Comparison of ENCODE assay signal across 9 cellular contexts in genomic region chr7:105875505-105875904, GRCh38. TPM values are rescaled to one million over a fixed set of nuclear protein-coding genes. Genes with fewer than 3 reads are reported as not detected.
DNase-seq lines count a peak whose midpoint lies in the region; ATAC-seq and TF ChIP-seq lines count a peak whose summit lies in the region.
"Had no signal": no experiment of that assay in that cellular context is flagged by ENCODE, and none has a peak within 500 bp of the region (broad histone marks: within the 10 kb centered on the region; RNA-seq: fewer than 3 reads in every experiment).

No MANE protein-coding gene starts in this region.

- no peak overlapping the region for H2AFZ ChIP-seq in OCI-LY3 (ENCODE audit: low read depth, low read length)
- H2AFZ ChIP-seq in neural cell (ENCODE audit: low read depth, low read length) = peak overlapping the region; percentile 83

- no peaks in the 10 kb centered on the region; the same call in 1 of the 2 replicates for H3K36me3 ChIP-seq in BJ (ENCODE audit: control insufficient read depth, insufficient read depth, low read length)
- no peaks in the 10 kb centered on the region for H3K36me3 ChIP-seq in OCI-LY3 (replicated peaks; ENCODE audit: low read depth, low read length)
- H3K36me3 ChIP-seq in neural cell (ENCODE audit: insufficient read depth, low read length) = peaks cover 4% of the 10 kb centered on the region

- H3K4me3 Mint-ChIP-seq in effector memory CD8-positive, alpha-beta T cell = peak overlapping the region; percentile 94 to 98

- no peaks in the 10 kb centered on the region for H3K27me3 ChIP-seq in BJ (ENCODE audit: control insufficient read depth, insufficient read depth, low read length)
- peaks cover 51% of the 10 kb centered on the region for H3K27me3 ChIP-seq in OCI-LY3 (ENCODE audit: low read depth, low read length)
- H3K27me3 ChIP-seq in neural cell (ENCODE audit: insufficient read depth, low read depth, low read length) = peaks cover 20% of the 10 kb centered on the region

- H3K79me2 ChIP-seq in OCI-LY3 (ENCODE audit: low read length) = no peaks in the 10 kb centered on the region
- H3K79me2 ChIP-seq in neural cell (replicated peaks; ENCODE audit: insufficient read depth, low read length) = peaks cover 22% of the 10 kb centered on the region

- CTCF ChIA-PET in BJ (lab: Yijun Ruan, JAX) = interaction anchor here (0.7 to 1.4 kb wide), 4 partner anchors 45 to 238 kb away, joined by 3 to 8 read pairs (median 3); no protein-coding TSS in a partner anchor

- H3K9ac ChIP-seq in OCI-LY3 (ENCODE audit: low read length) = no peak overlapping the region
- peak overlapping the region; percentile 88 for H3K9ac ChIP-seq in neural cell (ENCODE audit: low read length)

- peaks cover 24% of the 10 kb centered on the region for H3K4me1 ChIP-seq in OCI-LY3 (ENCODE audit: low read length)

- H3K4me2 ChIP-seq in OCI-LY3 (ENCODE audit: low read length) = peak overlapping the region; percentile 99
- H3K4me2 ChIP-seq in neural cell (ENCODE audit: low read length) = peak overlapping the region; percentile 91

- POLR2A ChIA-PET in BJ (lab: Charles Lee) = no interaction called here

- peaks cover 22 to 54% of the 10 kb centered on the region in 2 donors for H3K4me1 Mint-ChIP-seq in effector memory CD8-positive, alpha-beta T cell (ENCODE audit: low read depth in 2 of 2)

- DNase-seq in BJ (ENCODE audit: low read depth) = no peak
- DNase-seq in effector memory CD8-positive, alpha-beta T cell = no peak
- no peak for DNase-seq in NCI-H2196 (lab: John Stamatoyannopoulos, UW; ENCODE audit: unreplicated experiment)
- no peak for DNase-seq in T1000 (lab: John Stamatoyannopoulos, UW)
- DNase-seq: NCI-H748 treated with DMSO at 0.1 percent for 48 hours had no signal

- ATAC-seq in effector memory CD8-positive, alpha-beta T cell (replicated peaks) = no peak
- ATAC-seq in GM19035 (IDR thresholded peaks at IDR 0.05; ENCODE audit: unreplicated experiment) (no peak), HG02973 (IDR thresholded peaks at IDR 0.05; ENCODE audit: unreplicated experiment) (no peak)

- H4K20me1 ChIP-seq in OCI-LY3 (ENCODE audit: insufficient read depth, low read length) = no peaks in the 10 kb centered on the region
- H4K20me1 ChIP-seq in neural cell (ENCODE audit: insufficient read depth) = no peaks in the 10 kb centered on the region

- no peak for TF ChIP-seq RAD21 in neural cell (conservative IDR thresholded peaks at IDR 0.05)

- no peaks in the 10 kb centered on the region for H3K9me3 Mint-ChIP-seq in effector memory CD8-positive, alpha-beta T cell

- peak overlapping the region; percentile 94 to 95 for H3K27ac Mint-ChIP-seq in effector memory CD8-positive, alpha-beta T cell

- TF ChIP-seq CTCF in BJ (IDR thresholded peaks at IDR 0.05; ENCODE audit: insufficient read depth, low read depth, low read length) (no peak), OCI-LY3 (IDR thresholded peaks at IDR 0.05; ENCODE audit: low read depth, low read length) (no peak), neural cell (IDR thresholded peaks at IDR 0.05; ENCODE audit: poor library complexity, severe bottlenecking) (no peak)

- H3K36me3 Mint-ChIP-seq in effector memory CD8-positive, alpha-beta T cell (ENCODE audit: insufficient read depth) = peaks cover 4% of the 10 kb centered on the region

- H3K27me3 Mint-ChIP-seq in effector memory CD8-positive, alpha-beta T cell = no peaks in the 10 kb centered on the region

- H3K9me3 ChIP-seq in OCI-LY3 (ENCODE audit: insufficient read depth, low read length) = no peaks in the 10 kb centered on the region
- no peaks in the 10 kb centered on the region for H3K9me3 ChIP-seq in neural cell (ENCODE audit: low read length)

- no peak for TF ChIP-seq EP300 in neural cell (conservative IDR thresholded peaks at IDR 0.05; ENCODE audit: poor library complexity, severe bottlenecking)

- H3K27ac ChIP-seq in OCI-LY3 (ENCODE audit: low read length) (no peak overlapping the region), neural cell (ENCODE audit: low read length) (peak overlapping the region; percentile 90)

- H3F3A ChIP-seq in neural cell (ENCODE audit: insufficient read depth, low read length, poor library complexity, severe bottlenecking) = no peaks in the 10 kb centered on the region

- H3K9me2 ChIP-seq in neural cell (ENCODE audit: insufficient read depth, low read length) = no peaks in the 10 kb centered on the region

- H3K4me3 ChIP-seq in BJ (ENCODE audit: low read depth, low read length) (peak overlapping the region; percentile 60), OCI-LY3 (ENCODE audit: low read length) (peak overlapping the region; percentile 96; the same call in 1 of the 2 replicates), neural cell (ENCODE audit: low read length) (peak overlapping the region; percentile 79)

TF ChIP-seq in neural cell, 6 proteins besides CTCF, POLR2A, EP300 and RAD21:
- TF ChIP-seq SMC3 (conservative IDR thresholded peaks at IDR 0.05; ENCODE audit: poor library complexity) (no peak), POLR2AphosphoS5 (IDR thresholded peaks at IDR 0.05) (no peak), REST (IDR thresholded peaks at IDR 0.05; ENCODE audit: borderline replicate concordance) (no peak), MXI1 (conservative IDR thresholded peaks at IDR 0.05; ENCODE audit: poor library complexity, severe bottlenecking) (no peak), EZH2 (IDR thresholded peaks at IDR 0.05; ENCODE audit: borderline replicate concordance, insufficient read depth, low read length, poor library complexity, severe bottlenecking) (no peak), TAF1 (IDR thresholded peaks at IDR 0.05; ENCODE audit: low read depth) (no peak)

RNA-seq across cellular contexts. Expression of gene ATXN7L1, which starts 0.9 kb away (rescaled TPM):
- polyA plus RNA-seq in BJ (2011; rRNA removed) = 2.7 and 4.6 TPM in 2 replicates
- polyA minus RNA-seq in BJ (2011; rRNA and poly(A)+ RNA removed) = 6.7 and 7.2 TPM in 2 replicates
- 4.3 and 5.1 TPM in 2 replicates for polyA plus RNA-seq in neural cell
- polyA minus RNA-seq in neural cell = 21.2 and 33.0 TPM in 2 replicates
